16 cellular contexts compared by ENCODE assay signal in genomic region chr10:132293416-132294195, GRCh38. TPM values are rescaled to one million over a fixed set of nuclear protein-coding genes. Genes with fewer than 3 reads are reported as not detected.
DNase-seq lines count a peak whose midpoint lies in the region; ATAC-seq and TF ChIP-seq lines count a peak whose summit lies in the region.
"Had no signal": no experiment of that assay in that cellular context is flagged by ENCODE, and none has a peak within 500 bp of the region (broad histone marks: within the 10 kb centered on the region; RNA-seq: fewer than 3 reads in every experiment).

No MANE protein-coding gene starts in this region.

- peak; percentile 75 for DNase-seq in G401 (ENCODE audit: low spot score)
- no peak for DNase-seq in heart right ventricle
- DNase-seq in posterior cingulate gyrus: peak in 6 of 10 donors; percentile 47 to 91 (median 77)
- DNase-seq in OCI-LY7 (ENCODE audit: low spot score): no peak
- DNase-seq in RKO (ENCODE audit: low spot score): no peak
- no peak for DNase-seq in COLO829 (ENCODE audit: low spot score)
- DNase-seq in GF-D8 (lab: John Stamatoyannopoulos, UW): no peak
- DNase-seq: CD4-positive, CD25-positive, alpha-beta regulatory T cell; GDM1; MM.1S; naive thymus-derived CD4-positive, alpha-beta T cell; NCI-H446; SIG-M5 had no signal

- intact Hi-C loops in heart right ventricle (cut with DNase I): loop anchor here in 1 of 10 donors (5.0 kb wide), 1 partner anchor 56 kb away; no protein-coding TSS in a partner anchor
- intact Hi-C loops in posterior cingulate gyrus (cut with DNase I): no loop called here
- intact Hi-C loops in OCI-LY7 (cut with micrococcal nuclease; ENCODE audit: unreplicated experiment): no loop called here

- 62% methylated on average over 26 of the region's 26 CpGs for WGBS in heart right ventricle, 2 donors

- in situ Hi-C loops in G401 (cut with HindIII; ENCODE audit: low sequenced_read_pairs): no loop called here

- H3K9me3 ChIP-seq in heart right ventricle (peaks cover 0 to 16% (median 5%) of the 10 kb centered on the region in 11 donors), OCI-LY7 (ENCODE audit: low read length) (no peaks in the 10 kb centered on the region)

- H3K79me2 ChIP-seq in OCI-LY7 (ENCODE audit: insufficient read depth, low read depth, low read length): no peaks in the 10 kb centered on the region

- no peak overlapping the region for H3K4me2 ChIP-seq in OCI-LY7 (ENCODE audit: low read length)

- no peak overlapping the region for H2AFZ ChIP-seq in OCI-LY7 (ENCODE audit: low read length)

- POLR2A ChIA-PET in OCI-LY7 (lab: Charles Lee): no interaction called here

- no peak for TF ChIP-seq CTCF in heart right ventricle (IDR thresholded peaks at IDR 0.05)
- TF ChIP-seq CTCF in OCI-LY7 (conservative IDR thresholded peaks at IDR 0.05; ENCODE audit: low read length): no peak

- BruUV-seq in OCI-LY7 (replicated peaks; lab: Mats Ljungman, UMichigan): no TSS peak

- H3K36me3 ChIP-seq in heart right ventricle (no peaks in the 10 kb centered on the region), OCI-LY7 (ENCODE audit: insufficient read depth, low read length) (no peaks in the 10 kb centered on the region)
- H3K36me3 ChIP-seq: adrenal gland had no signal

- CTCF ChIA-PET in OCI-LY7 (lab: Charles Lee; ENCODE audit: unreplicated experiment): no interaction called here

- H3K27me3 ChIP-seq in heart right ventricle: peaks cover 0 to 8% (median 0%) of the 10 kb centered on the region in 7 donors
- H3K27me3 ChIP-seq: adrenal gland had no signal

- H3K27ac ChIP-seq in heart right ventricle (no peak overlapping the region), OCI-LY7 (ENCODE audit: low read depth, low read length, poor library complexity, severe bottlenecking) (no peak overlapping the region)
- H3K27ac ChIP-seq: adrenal gland, VCaP had no signal

- H3K4me1 ChIP-seq in heart right ventricle: peaks cover 0 to 15% (median 6%) of the 10 kb centered on the region in 9 donors
- no peaks in the 10 kb centered on the region for H3K4me1 ChIP-seq in OCI-LY7 (ENCODE audit: insufficient read depth, low read length, poor library complexity, severe bottlenecking)
- H3K4me1 ChIP-seq: adrenal gland had no signal

- no peaks in the 10 kb centered on the region for H3K9me2 ChIP-seq in OCI-LY7 (ENCODE audit: insufficient read depth, low read length)

- H3K4me3 ChIP-seq in heart right ventricle (no peak overlapping the region), OCI-LY7 (ENCODE audit: low read depth, low read length, poor library complexity, severe bottlenecking) (no peak overlapping the region)
- H3K4me3 ChIP-seq: adrenal gland had no signal

- no peaks in the 10 kb centered on the region for H4K20me1 ChIP-seq in OCI-LY7 (ENCODE audit: insufficient read depth, low read length)

- ATAC-seq in SK-N-SH treated with all-trans-retinoic acid at 6 μM for 48 hours: peak; percentile 49; the same call in 1 of the 3 replicates
- ATAC-seq in heart right ventricle: peak in 7 of 8 donors; percentile 32 to 81 (median 46)
- ATAC-seq: naive thymus-derived CD4-positive, alpha-beta T cell had no signal

TF ChIP-seq in SK-N-SH treated with all-trans-retinoic acid at 6 μM for 48 hours, 23 proteins besides CTCF, POLR2A, EP300 and RAD21:
- TF ChIP-seq CREB5 (CRISPR knock-in tag; IDR thresholded peaks at IDR 0.05; ENCODE audit: low read depth) (no peak), POU6F1 (CRISPR knock-in tag; IDR thresholded peaks at IDR 0.05; ENCODE audit: borderline replicate concordance, low read depth) (no peak), GLIS3 (CRISPR knock-in tag; IDR thresholded peaks at IDR 0.05) (no peak), RARB (CRISPR knock-in tag; IDR thresholded peaks at IDR 0.05) (no peak), ESRRG (CRISPR knock-in tag; IDR thresholded peaks at IDR 0.05) (no peak), TOX (CRISPR knock-in tag; IDR thresholded peaks at IDR 0.05; ENCODE audit: borderline replicate concordance) (no peak), ZNF565 (CRISPR knock-in tag; conservative IDR thresholded peaks at IDR 0.05; ENCODE audit: low read depth) (no peak), CSDC2 (CRISPR knock-in tag; IDR thresholded peaks at IDR 0.05) (no peak), BACH2 (CRISPR knock-in tag; IDR thresholded peaks at IDR 0.05; ENCODE audit: borderline replicate concordance) (no peak), TCF4 (CRISPR knock-in tag; IDR thresholded peaks at IDR 0.05; ENCODE audit: borderline replicate concordance) (no peak), ZNF70 (CRISPR knock-in tag; IDR thresholded peaks at IDR 0.05) (no peak), PPARA (CRISPR knock-in tag; IDR thresholded peaks at IDR 0.05; ENCODE audit: borderline replicate concordance) (no peak), ZNF8 (CRISPR knock-in tag; IDR thresholded peaks at IDR 0.05) (no peak)
- TF ChIP-seq, protein P1, sequence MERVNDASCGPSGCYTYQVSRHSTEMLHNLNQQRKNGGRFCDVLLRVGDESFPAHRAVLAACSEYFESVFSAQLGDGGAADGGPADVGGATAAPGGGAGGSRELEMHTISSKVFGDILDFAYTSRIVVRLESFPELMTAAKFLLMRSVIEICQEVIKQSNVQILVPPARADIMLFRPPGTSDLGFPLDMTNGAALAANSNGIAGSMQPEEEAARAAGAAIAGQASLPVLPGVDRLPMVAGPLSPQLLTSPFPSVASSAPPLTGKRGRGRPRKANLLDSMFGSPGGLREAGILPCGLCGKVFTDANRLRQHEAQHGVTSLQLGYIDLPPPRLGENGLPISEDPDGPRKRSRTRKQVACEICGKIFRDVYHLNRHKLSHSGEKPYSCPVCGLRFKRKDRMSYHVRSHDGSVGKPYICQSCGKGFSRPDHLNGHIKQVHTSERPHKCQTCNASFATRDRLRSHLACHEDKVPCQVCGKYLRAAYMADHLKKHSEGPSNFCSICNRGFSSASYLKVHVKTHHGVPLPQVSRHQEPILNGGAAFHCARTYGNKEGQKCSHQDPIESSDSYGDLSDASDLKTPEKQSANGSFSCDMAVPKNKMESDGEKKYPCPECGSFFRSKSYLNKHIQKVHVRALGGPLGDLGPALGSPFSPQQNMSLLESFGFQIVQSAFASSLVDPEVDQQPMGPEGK (CRISPR knock-in tag; IDR thresholded peaks at IDR 0.05; ENCODE audit: borderline replicate concordance): no peak
- TF ChIP-seq, protein P2, sequence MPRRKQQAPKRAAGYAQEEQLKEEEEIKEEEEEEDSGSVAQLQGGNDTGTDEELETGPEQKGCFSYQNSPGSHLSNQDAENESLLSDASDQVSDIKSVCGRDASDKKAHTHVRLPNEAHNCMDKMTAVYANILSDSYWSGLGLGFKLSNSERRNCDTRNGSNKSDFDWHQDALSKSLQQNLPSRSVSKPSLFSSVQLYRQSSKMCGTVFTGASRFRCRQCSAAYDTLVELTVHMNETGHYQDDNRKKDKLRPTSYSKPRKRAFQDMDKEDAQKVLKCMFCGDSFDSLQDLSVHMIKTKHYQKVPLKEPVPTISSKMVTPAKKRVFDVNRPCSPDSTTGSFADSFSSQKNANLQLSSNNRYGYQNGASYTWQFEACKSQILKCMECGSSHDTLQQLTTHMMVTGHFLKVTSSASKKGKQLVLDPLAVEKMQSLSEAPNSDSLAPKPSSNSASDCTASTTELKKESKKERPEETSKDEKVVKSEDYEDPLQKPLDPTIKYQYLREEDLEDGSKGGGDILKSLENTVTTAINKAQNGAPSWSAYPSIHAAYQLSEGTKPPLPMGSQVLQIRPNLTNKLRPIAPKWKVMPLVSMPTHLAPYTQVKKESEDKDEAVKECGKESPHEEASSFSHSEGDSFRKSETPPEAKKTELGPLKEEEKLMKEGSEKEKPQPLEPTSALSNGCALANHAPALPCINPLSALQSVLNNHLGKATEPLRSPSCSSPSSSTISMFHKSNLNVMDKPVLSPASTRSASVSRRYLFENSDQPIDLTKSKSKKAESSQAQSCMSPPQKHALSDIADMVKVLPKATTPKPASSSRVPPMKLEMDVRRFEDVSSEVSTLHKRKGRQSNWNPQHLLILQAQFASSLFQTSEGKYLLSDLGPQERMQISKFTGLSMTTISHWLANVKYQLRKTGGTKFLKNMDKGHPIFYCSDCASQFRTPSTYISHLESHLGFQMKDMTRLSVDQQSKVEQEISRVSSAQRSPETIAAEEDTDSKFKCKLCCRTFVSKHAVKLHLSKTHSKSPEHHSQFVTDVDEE (CRISPR knock-in tag; IDR thresholded peaks at IDR 0.05): no peak

RNA-seq across cellular contexts. Expression of gene STK32C, which starts 14.1 kb away (rescaled TPM):
- 27.8 and 28.3 TPM in 2 replicates for total RNA-seq in G401 (2014; rRNA removed; shearing (Covaris generic))
- total RNA-seq in heart right ventricle: 1 to 10 TPM; 2.7 to 7.7 (median 5.7) TPM
- polyA plus RNA-seq in heart right ventricle: 1 to 10 TPM; 4.7 to 8.9 TPM
- total RNA-seq in OCI-LY7 (2014; rRNA removed; shearing (Covaris generic)): 13.1 and 16.8 TPM in 2 replicates
- 30.4 and 32.4 TPM in 2 replicates for total RNA-seq in OCI-LY7 (2022)

RNA-seq across cellular contexts. Expression of gene LRRC27, which starts 38.4 kb away (rescaled TPM):
- total RNA-seq in G401 (2014; rRNA removed; shearing (Covaris generic)): 3.7 and 11.0 TPM in 2 replicates
- total RNA-seq in heart right ventricle: 1 to 10 TPM; 3.0 to 8.1 (median 4.7) TPM
- 1 to 10 TPM; 3.5 to 6.0 TPM for polyA plus RNA-seq in heart right ventricle
- 10.0 and 13.0 TPM in 2 replicates for total RNA-seq in OCI-LY7 (2014; rRNA removed; shearing (Covaris generic))
- 16.1 and 17.3 TPM in 2 replicates for total RNA-seq in OCI-LY7 (2022)

Comparison
In these comparisons a context has a peak if more than half of its experiments do, and no peak if none do; other contexts are left out.
1. DNase-seq: peak in G401 (single experiment) and posterior cingulate gyrus (6 of 10); none in heart right ventricle (0 of 2), OCI-LY7 (single experiment), RKO (single experiment), COLO829 (single experiment) and GF-D8 (single experiment).